In genomic region chr3:175606650-175607318, GRCh38 we compare ENCODE assay signal across 15 cellular contexts.
DNase-seq lines count a peak whose midpoint lies in the region; ATAC-seq and TF ChIP-seq lines count a peak whose summit lies in the region.
"Had no signal": no experiment of that assay in that cellular context is flagged by ENCODE, and none has a peak within 500 bp of the region (broad histone marks: within the 10 kb centered on the region; RNA-seq: fewer than 3 reads in every experiment).

No MANE protein-coding gene starts in this region.

- DNase-seq in NCI-H2196 (lab: John Stamatoyannopoulos, UW; ENCODE audit: unreplicated experiment) (peak; percentile 30), NCI-H2196 treated with DMSO at 0.1 percent for 48 hours (lab: John Stamatoyannopoulos, UW; ENCODE audit: unreplicated experiment) (no peak), NCI-H146 (lab: John Stamatoyannopoulos, UW) (peak; percentile 62), NCI-H748 treated with DMSO at 0.1 percent for 48 hours (lab: John Stamatoyannopoulos, UW) (peak; percentile 48), mesothelial cell of epicardium (ENCODE audit: low spot score in 2 of 2, unreplicated experiment in 2 of 2) (no peak)
- DNase-seq in activated T-cell treated with anti-CD3 and anti-CD28 coated beads, Interleukin-2, amount 50 U/mL, for 1 hour: no peak
- no peak for DNase-seq in stimulated activated CD4-positive, alpha-beta T cell treated with anti-CD3 and anti-CD28 coated beads, Interleukin-4, amount 100 ng/mL, for 1 hour
- DNase-seq: activated CD4-positive, alpha-beta T cell treated with anti-CD3 and anti-CD28 coated beads, Interleukin-2, amount 50 U/mL, for 1 hour; anterior cingulate cortex; cerebellar nuclear complex; foreskin fibroblast; left ventricle myocardium superior; occipital lobe; stimulated activated CD4-positive, alpha-beta T cell treated with anti-CD3 and anti-CD28 coated beads, Interleukin-2, amount 100 ng/mL, for 24 hours had no signal

- no peaks in the 10 kb centered on the region for H3K27me3 Mint-ChIP-seq in mesothelial cell of epicardium (ENCODE audit: low read depth)

- H3K4me1 Mint-ChIP-seq in mesothelial cell of epicardium: peaks cover 16% of the 10 kb centered on the region

- H3K36me3 Mint-ChIP-seq in mesothelial cell of epicardium: no peaks in the 10 kb centered on the region

- H3K27ac Mint-ChIP-seq in mesothelial cell of epicardium: peak overlapping the region; percentile 18

- ATAC-seq in HG03025 (IDR thresholded peaks at IDR 0.05; ENCODE audit: low FRiP score, unreplicated experiment): no peak
- ATAC-seq: left ventricle myocardium superior had no signal

- H3K4me3 Mint-ChIP-seq in mesothelial cell of epicardium: no peak overlapping the region

- no peak for TF ChIP-seq CTCF in mesothelial cell of epicardium (IDR thresholded peaks at IDR 0.05; ENCODE audit: unreplicated experiment)

- no peaks in the 10 kb centered on the region for H3K9me3 Mint-ChIP-seq in mesothelial cell of epicardium

Comparison
In these comparisons a context has a peak if more than half of its experiments do, and no peak if none do; other contexts are left out.
1. DNase-seq: peak in NCI-H2196 (single experiment), NCI-H146 (single experiment) and NCI-H748 treated with DMSO at 0.1 percent for 48 hours (single experiment); none in NCI-H2196 treated with DMSO at 0.1 percent for 48 hours (single experiment), mesothelial cell of epicardium (0 of 2), activated T-cell treated with anti-CD3 and anti-CD28 coated beads, Interleukin-2, amount 50 U/mL, for 1 hour (single experiment) and stimulated activated CD4-positive, alpha-beta T cell treated with anti-CD3 and anti-CD28 coated beads, Interleukin-4, amount 100 ng/mL, for 1 hour (single experiment).